In the genomic region with DNA sequence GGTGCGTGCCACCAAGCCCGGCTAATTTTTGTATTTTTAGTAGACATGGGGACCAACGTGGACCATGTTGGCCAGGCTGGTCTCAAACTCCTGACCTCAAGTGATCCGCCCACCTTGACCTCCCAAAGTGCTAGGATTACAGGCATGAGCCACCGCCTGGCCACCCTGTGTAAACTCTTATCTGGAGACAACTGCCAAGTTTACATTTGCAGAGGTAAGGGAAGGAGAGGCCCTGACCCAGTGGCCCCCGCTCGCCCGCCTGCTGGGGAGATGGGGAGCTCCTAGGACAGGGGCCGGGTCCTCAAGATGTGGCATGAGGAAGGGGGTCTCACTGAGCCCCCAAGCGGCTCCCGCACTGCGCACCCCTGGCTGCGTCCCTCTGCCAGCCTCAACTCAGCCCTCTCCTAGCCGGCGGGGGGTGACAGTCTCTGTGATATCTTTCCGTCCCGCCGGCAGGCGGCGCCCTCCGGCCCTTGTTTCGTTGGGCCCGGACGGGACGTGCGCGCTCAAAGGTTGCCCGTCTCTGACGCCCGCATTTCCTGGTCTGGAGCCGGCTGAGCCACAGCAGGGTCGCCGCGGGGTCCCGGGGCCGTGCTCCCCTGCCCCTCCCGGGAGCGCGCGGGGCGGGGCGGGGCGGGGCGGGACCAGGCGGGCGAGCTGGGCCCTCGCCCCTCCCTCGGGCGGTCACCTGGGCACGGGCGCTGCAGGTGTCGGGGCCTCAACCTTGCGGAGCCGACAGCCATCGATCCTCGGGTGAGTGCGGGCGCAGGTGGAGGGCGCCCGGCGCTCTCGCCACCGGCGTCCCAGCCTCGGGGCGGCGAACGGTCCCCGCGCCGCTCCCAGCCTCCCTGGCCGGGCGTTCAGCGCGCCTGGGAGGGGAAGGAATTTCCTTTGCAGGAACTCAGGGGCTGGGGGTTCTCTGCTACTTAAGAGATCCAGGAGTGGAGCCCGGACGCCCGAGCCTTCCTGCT, we compare ENCODE assay signal across 1 cellular context.
TF ChIP-seq lines count a peak whose summit lies in the region.

Gene GPR160 (plus strand): TSS at position 533 of the 971 bp plus-strand sequence. CDS start 45,978 bp downstream, outside the sequence.

TF ChIP-seq in HepG2, 621 proteins besides CTCF, POLR2A, EP300 and RAD21 (continued from another document and continues in another):
- TF ChIP-seq, protein P1, sequence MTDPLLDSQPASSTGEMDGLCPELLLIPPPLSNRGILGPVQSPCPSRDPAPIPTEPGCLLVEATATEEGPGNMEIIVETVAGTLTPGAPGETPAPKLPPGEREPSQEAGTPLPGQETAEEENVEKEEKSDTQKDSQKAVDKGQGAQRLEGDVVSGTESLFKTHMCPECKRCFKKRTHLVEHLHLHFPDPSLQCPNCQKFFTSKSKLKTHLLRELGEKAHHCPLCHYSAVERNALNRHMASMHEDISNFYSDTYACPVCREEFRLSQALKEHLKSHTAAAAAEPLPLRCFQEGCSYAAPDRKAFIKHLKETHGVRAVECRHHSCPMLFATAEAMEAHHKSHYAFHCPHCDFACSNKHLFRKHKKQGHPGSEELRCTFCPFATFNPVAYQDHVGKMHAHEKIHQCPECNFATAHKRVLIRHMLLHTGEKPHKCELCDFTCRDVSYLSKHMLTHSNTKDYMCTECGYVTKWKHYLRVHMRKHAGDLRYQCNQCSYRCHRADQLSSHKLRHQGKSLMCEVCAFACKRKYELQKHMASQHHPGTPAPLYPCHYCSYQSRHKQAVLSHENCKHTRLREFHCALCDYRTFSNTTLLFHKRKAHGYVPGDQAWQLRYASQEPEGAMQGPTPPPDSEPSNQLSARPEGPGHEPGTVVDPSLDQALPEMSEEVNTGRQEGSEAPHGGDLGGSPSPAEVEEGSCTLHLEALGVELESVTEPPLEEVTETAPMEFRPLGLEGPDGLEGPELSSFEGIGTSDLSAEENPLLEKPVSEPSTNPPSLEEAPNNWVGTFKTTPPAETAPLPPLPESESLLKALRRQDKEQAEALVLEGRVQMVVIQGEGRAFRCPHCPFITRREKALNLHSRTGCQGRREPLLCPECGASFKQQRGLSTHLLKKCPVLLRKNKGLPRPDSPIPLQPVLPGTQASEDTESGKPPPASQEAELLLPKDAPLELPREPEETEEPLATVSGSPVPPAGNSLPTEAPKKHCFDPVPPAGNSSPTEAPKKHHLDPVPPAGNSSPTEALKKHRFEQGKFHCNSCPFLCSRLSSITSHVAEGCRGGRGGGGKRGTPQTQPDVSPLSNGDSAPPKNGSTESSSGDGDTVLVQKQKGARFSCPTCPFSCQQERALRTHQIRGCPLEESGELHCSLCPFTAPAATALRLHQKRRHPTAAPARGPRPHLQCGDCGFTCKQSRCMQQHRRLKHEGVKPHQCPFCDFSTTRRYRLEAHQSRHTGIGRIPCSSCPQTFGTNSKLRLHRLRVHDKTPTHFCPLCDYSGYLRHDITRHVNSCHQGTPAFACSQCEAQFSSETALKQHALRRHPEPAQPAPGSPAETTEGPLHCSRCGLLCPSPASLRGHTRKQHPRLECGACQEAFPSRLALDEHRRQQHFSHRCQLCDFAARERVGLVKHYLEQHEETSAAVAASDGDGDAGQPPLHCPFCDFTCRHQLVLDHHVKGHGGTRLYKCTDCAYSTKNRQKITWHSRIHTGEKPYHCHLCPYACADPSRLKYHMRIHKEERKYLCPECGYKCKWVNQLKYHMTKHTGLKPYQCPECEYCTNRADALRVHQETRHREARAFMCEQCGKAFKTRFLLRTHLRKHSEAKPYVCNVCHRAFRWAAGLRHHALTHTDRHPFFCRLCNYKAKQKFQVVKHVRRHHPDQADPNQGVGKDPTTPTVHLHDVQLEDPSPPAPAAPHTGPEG (CRISPR knock-in tag; IDR thresholded peaks at IDR 0.05) = no peak
- TF ChIP-seq ZNF713 (CRISPR knock-in tag; IDR thresholded peaks at IDR 0.05) (no peak), PHF21A (CRISPR knock-in tag; IDR thresholded peaks at IDR 0.05) (peak; percentile 87), MTA1 (CRISPR knock-in tag; IDR thresholded peaks at IDR 0.05; ENCODE audit: borderline replicate concordance) (0 out of 2 replicates have a peak, but pooled peaks have one; percentile 33), ATF7-NPFF (CRISPR knock-in tag; IDR thresholded peaks at IDR 0.05; ENCODE audit: low read depth) (peak; percentile 49), KDM3A (CRISPR knock-in tag; IDR thresholded peaks at IDR 0.05; ENCODE audit: low read depth) (peak; percentile 68; the same call in 1 of the 2 replicates), FLYWCH1 (CRISPR knock-in tag; IDR thresholded peaks at IDR 0.05) (no peak), ZNF160 (CRISPR knock-in tag; IDR thresholded peaks at IDR 0.05) (peak; percentile 36; the same call in 1 of the 2 replicates), ZFP36L1 (CRISPR knock-in tag; IDR thresholded peaks at IDR 0.05) (peak; percentile 51; the same call in 1 of the 2 replicates), TAF15 (IDR thresholded peaks at IDR 0.05; ENCODE audit: low read depth, low read length, poor library complexity, severe bottlenecking) (no peak), CREBL2 (CRISPR knock-in tag; IDR thresholded peaks at IDR 0.05; ENCODE audit: borderline replicate concordance) (no peak), NCOA1 (CRISPR knock-in tag; IDR thresholded peaks at IDR 0.05) (no peak), ZNF788 (CRISPR knock-in tag; IDR thresholded peaks at IDR 0.05; ENCODE audit: borderline replicate concordance) (peak; percentile 57; the same call in 1 of the 2 replicates), POLR2G (IDR thresholded peaks at IDR 0.05; ENCODE audit: low read depth, low read length) (peak; percentile 43; the same call in 1 of the 2 replicates), SNAPC5 (CRISPR knock-in tag; IDR thresholded peaks at IDR 0.05; ENCODE audit: borderline replicate concordance) (no peak), FOXK2 (IDR thresholded peaks at IDR 0.05) (no peak), MEIS1 (CRISPR knock-in tag; IDR thresholded peaks at IDR 0.05; ENCODE audit: borderline replicate concordance) (0 out of 2 replicates have a peak, but pooled peaks have one; percentile 46), ZNF570 (CRISPR knock-in tag; IDR thresholded peaks at IDR 0.05; ENCODE audit: borderline replicate concordance) (no peak), ZNF589 (CRISPR knock-in tag; conservative IDR thresholded peaks at IDR 0.05) (0 out of 2 replicates have a peak, but pooled peaks have one; percentile 37), ASH2L (IDR thresholded peaks at IDR 0.05; ENCODE audit: insufficient read length, low read depth, low read length) (peak; percentile 30), TRAFD1 (CRISPR knock-in tag; IDR thresholded peaks at IDR 0.05; ENCODE audit: borderline replicate concordance) (peak; percentile 48; the same call in 1 of the 2 replicates), ZNF512B (CRISPR knock-in tag; IDR thresholded peaks at IDR 0.05; ENCODE audit: borderline replicate concordance) (peak; percentile 26; the same call in 1 of the 2 replicates), GLI4 (CRISPR knock-in tag; IDR thresholded peaks at IDR 0.05; ENCODE audit: borderline replicate concordance) (no peak), ZNF44 (CRISPR knock-in tag; IDR thresholded peaks at IDR 0.05) (0 out of 2 replicates have a peak, but pooled peaks have one; percentile 44)
- TF ChIP-seq, protein P2, sequence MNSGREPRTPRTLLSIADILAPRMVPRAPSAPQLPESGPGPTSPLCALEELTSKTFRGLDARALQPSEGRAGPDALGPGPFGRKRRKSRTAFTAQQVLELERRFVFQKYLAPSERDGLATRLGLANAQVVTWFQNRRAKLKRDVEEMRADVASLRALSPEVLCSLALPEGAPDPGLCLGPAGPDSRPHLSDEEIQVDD (CRISPR knock-in tag; IDR thresholded peaks at IDR 0.05; ENCODE audit: borderline replicate concordance) = no peak
- TF ChIP-seq, protein P3, sequence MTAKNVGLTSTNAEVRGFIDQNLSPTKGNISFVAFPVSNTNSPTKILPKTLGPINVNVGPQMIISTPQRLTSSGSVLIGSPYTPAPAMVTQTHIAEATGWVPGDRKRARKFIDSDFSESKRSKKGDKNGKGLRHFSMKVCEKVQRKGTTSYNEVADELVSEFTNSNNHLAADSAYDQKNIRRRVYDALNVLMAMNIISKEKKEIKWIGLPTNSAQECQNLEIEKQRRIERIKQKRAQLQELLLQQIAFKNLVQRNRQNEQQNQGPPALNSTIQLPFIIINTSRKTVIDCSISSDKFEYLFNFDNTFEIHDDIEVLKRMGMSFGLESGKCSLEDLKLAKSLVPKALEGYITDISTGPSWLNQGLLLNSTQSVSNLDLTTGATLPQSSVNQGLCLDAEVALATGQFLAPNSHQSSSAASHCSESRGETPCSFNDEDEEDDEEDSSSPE (CRISPR knock-in tag; IDR thresholded peaks at IDR 0.05) = peak; percentile 64; the same call in 1 of the 2 replicates
- TF ChIP-seq, protein P4, sequence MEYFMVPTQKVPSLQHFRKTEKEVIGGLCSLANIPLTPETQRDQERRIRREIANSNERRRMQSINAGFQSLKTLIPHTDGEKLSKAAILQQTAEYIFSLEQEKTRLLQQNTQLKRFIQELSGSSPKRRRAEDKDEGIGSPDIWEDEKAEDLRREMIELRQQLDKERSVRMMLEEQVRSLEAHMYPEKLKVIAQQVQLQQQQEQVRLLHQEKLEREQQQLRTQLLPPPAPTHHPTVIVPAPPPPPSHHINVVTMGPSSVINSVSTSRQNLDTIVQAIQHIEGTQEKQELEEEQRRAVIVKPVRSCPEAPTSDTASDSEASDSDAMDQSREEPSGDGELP (IDR thresholded peaks at IDR 0.05; ENCODE audit: borderline replicate concordance, low read depth) = peak; percentile 31; the same call in 1 of the 2 replicates
- TF ChIP-seq, protein P5, sequence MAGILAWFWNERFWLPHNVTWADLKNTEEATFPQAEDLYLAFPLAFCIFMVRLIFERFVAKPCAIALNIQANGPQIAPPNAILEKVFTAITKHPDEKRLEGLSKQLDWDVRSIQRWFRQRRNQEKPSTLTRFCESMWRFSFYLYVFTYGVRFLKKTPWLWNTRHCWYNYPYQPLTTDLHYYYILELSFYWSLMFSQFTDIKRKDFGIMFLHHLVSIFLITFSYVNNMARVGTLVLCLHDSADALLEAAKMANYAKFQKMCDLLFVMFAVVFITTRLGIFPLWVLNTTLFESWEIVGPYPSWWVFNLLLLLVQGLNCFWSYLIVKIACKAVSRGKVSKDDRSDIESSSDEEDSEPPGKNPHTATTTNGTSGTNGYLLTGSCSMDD (CRISPR knock-in tag; IDR thresholded peaks at IDR 0.05) = no peak
- TF ChIP-seq, protein P6, sequence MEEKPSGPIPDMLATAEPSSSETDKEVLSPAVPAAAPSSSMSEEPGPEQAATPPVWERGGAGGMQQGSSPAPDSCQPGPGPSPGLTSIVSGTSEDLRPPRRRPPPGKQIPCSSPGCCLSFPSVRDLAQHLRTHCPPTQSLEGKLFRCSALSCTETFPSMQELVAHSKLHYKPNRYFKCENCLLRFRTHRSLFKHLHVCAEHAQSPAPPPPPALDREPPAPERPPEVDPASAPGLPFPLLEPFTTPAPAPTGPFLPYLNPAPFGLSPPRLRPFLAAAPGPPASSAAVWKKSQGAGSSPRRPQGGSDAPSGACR (CRISPR knock-in tag; IDR thresholded peaks at IDR 0.05) = no peak
